In genomic region chr4:164379694-164380093, GRCh38 we compare ENCODE assay signal across 25 cellular contexts.
"Had no signal": no experiment of that assay in that cellular context is flagged by ENCODE, and none has a peak within 500 bp of the region (broad histone marks: within the 10 kb centered on the region; RNA-seq: fewer than 3 reads in every experiment).

No MANE protein-coding gene starts in this region.

- DNase-seq: dermis blood vessel endothelial cell; effector memory CD4-positive, alpha-beta T cell; erythroblast; esophagus squamous epithelium; foreskin melanocyte; left cardiac atrium; left lung; naive thymus-derived CD8-positive, alpha-beta T cell; nephron progenitor cell; nucleus accumbens; right cardiac atrium; sigmoid colon; spleen; stimulated activated CD4-positive, alpha-beta T cell treated with anti-CD3 and anti-CD28 coated beads, Interleukin-4, amount 100 ng/mL, for 4 hours; stimulated activated naive CD8-positive, alpha-beta T cell treated with anti-CD3 and anti-CD28 coated beads, Interleukin-15, Interleukin-2, amounts not matched to agents 100 U/mL and 50 U/mL, for 24 hours; substantia nigra; upper lobe of right lung; uterus had no signal

- H3K36me3 ChIP-seq: esophagus squamous epithelium, left lung, prostate gland, sigmoid colon, spleen, thoracic aorta, tibial nerve, upper lobe of right lung, uterus had no signal

- H3K4me1 ChIP-seq: prostate gland, upper lobe of right lung, uterus had no signal

- H3K4me3 Mint-ChIP-seq: naive thymus-derived CD8-positive, alpha-beta T cell; nephron progenitor cell; stimulated activated memory B cell treated with anti-CD40 and anti-IgM and Interleukin-4, amounts not matched to agents 10 μg/mL and 1 μg/mL and 100 μg/mL, for 72 hours had no signal

- H3K4me3 ChIP-seq: coronary artery, esophagus squamous epithelium, left lung, prostate gland, sigmoid colon, skin epidermis, spleen, thoracic aorta, tibial nerve, upper lobe of right lung, uterus had no signal

- H3K27me3 ChIP-seq: uterus had no signal

- H3K9me3 Mint-ChIP-seq: nephron progenitor cell; stimulated activated memory B cell treated with anti-CD40 and anti-IgM and Interleukin-4, amounts not matched to agents 10 μg/mL and 1 μg/mL and 100 μg/mL, for 72 hours had no signal

- H3K4me1 Mint-ChIP-seq: stimulated activated memory B cell treated with anti-CD40 and anti-IgM and Interleukin-4, amounts not matched to agents 10 μg/mL and 1 μg/mL and 100 μg/mL, for 72 hours had no signal

- H3K36me3 Mint-ChIP-seq: naive thymus-derived CD8-positive, alpha-beta T cell; stimulated activated memory B cell treated with anti-CD40 and anti-IgM and Interleukin-4, amounts not matched to agents 10 μg/mL and 1 μg/mL and 100 μg/mL, for 72 hours had no signal

- FAIRE-seq: endothelial cell of umbilical vein had no signal

- ATAC-seq: left cardiac atrium; left lung; naive thymus-derived CD8-positive, alpha-beta T cell; right cardiac atrium; stimulated activated memory B cell treated with anti-CD40 and anti-IgM and Interleukin-4, amounts not matched to agents 10 μg/mL and 1 μg/mL and 100 μg/mL, for 72 hours; stimulated activated naive CD8-positive, alpha-beta T cell treated with anti-CD3 and anti-CD28 coated beads, Interleukin-15, Interleukin-2, amounts not matched to agents 100 U/mL and 50 U/mL, for 24 hours; upper lobe of right lung had no signal

- H3K27ac ChIP-seq: coronary artery, esophagus squamous epithelium, left lung, prostate gland, sigmoid colon, skin epidermis, spleen, thoracic aorta, tibial nerve, upper lobe of right lung, uterus had no signal

- H3K27ac Mint-ChIP-seq: naive thymus-derived CD8-positive, alpha-beta T cell; nephron progenitor cell; stimulated activated memory B cell treated with anti-CD40 and anti-IgM and Interleukin-4, amounts not matched to agents 10 μg/mL and 1 μg/mL and 100 μg/mL, for 72 hours had no signal
